ENCODE assay signal across 27 cellular contexts in genomic region chr18:76259012-76259568, GRCh38.
DNase-seq lines count a peak whose midpoint lies in the region; ATAC-seq and TF ChIP-seq lines count a peak whose summit lies in the region.
"Had no signal": no experiment of that assay in that cellular context is flagged by ENCODE, and none has a peak within 500 bp of the region (broad histone marks: within the 10 kb centered on the region; RNA-seq: fewer than 3 reads in every experiment).

No MANE protein-coding gene starts in this region.

- no peaks in the 10 kb centered on the region for H3K9me3 ChIP-seq in neuronal stem cell (replicated peaks in 1 of 2; ENCODE audit: control insufficient read depth in 2 of 2, insufficient read depth in 1 of 2, low read depth in 1 of 2, low read length in 2 of 2)
- no peaks in the 10 kb centered on the region for H3K9me3 ChIP-seq in CD4-positive, alpha-beta T cell (ENCODE audit: control insufficient read depth, low read length)
- H3K9me3 ChIP-seq: body of pancreas, testis had no signal

- CTCF ChIA-PET in BJ (lab: Yijun Ruan, JAX): interaction anchor here (0.7 to 4.3 kb wide), 6 partner anchors 10 to 1606 kb away, joined by 3 to 25 read pairs (median 5); no protein-coding TSS in a partner anchor
- CTCF ChIA-PET in CD4-positive, alpha-beta T cell (lab: Charles Lee): no interaction called here

- no peak overlapping the region for H3K27ac ChIP-seq in neuronal stem cell (replicated peaks; ENCODE audit: low read length)
- no peak overlapping the region for H3K27ac ChIP-seq in CD4-positive, alpha-beta T cell (ENCODE audit: low read depth, low read length)
- H3K27ac ChIP-seq: body of pancreas, coronary artery, SK-N-MC, VCaP had no signal

- H3K4me2 ChIP-seq in neuronal stem cell (ENCODE audit: insufficient read depth, low read length, poor library complexity, severe bottlenecking): no peak overlapping the region

- no peak for DNase-seq in BJ (ENCODE audit: low read depth)
- no peak for DNase-seq in HFFc6
- no peak for DNase-seq in fibroblast of pulmonary artery (ENCODE audit: low read depth)
- DNase-seq in neuronal stem cell (ENCODE audit: low spot score): no peak
- DNase-seq in CD4-positive, alpha-beta T cell: no peak
- DNase-seq in activated effector memory CD4-positive, alpha-beta T cell treated with anti-CD3 and anti-CD28 coated beads, Interleukin-2, amount 50 U/mL, for 16 hours: no peak
- DNase-seq: activated CD4-positive, alpha-beta T cell treated with anti-CD3 and anti-CD28 coated beads, Interleukin-2, amount 50 U/mL, for 4 hours; activated CD8-positive, alpha-beta memory T cell treated with anti-CD3 and anti-CD28 coated beads, Interleukin-2, amount 50 U/mL, for 48 hours; activated effector memory CD4-positive, alpha-beta T cell treated with Interleukin-2 at 50 U/mL for 16 hours; CD4-positive, alpha-beta memory T cell; natural killer cell; NCI-H1105; NCI-H2029 treated with DMSO at 0.1 percent for 48 hours; NCI-H510A treated with DMSO at 0.1 percent for 48 hours; posterior cingulate gyrus; small intestine; stimulated activated CD4-positive, alpha-beta T cell treated with anti-CD3 and anti-CD28 coated beads, Interleukin-2, amount 100 ng/mL, for 48 hours; stimulated activated naive B cell treated with anti-CD40 and anti-IgM and Interleukin-4, amounts not matched to agents 10 μg/mL and 1 μg/mL and 100 μg/mL, for 72 hours had no signal

- no peaks in the 10 kb centered on the region for H3K36me3 Mint-ChIP-seq in HFFc6 (ENCODE audit: low read depth)
- H3K36me3 Mint-ChIP-seq in CD4-positive, alpha-beta T cell (ENCODE audit: low read depth): no peaks in the 10 kb centered on the region
- H3K36me3 Mint-ChIP-seq: CD4-positive, alpha-beta memory T cell; mesothelial cell of epicardium; natural killer cell; stimulated activated naive B cell treated with anti-CD40 and anti-IgM and Interleukin-4, amounts not matched to agents 10 μg/mL and 1 μg/mL and 100 μg/mL, for 72 hours had no signal

- H3K79me1 ChIP-seq in neuronal stem cell (ENCODE audit: low read depth, low read length): no peaks in the 10 kb centered on the region

- no peak overlapping the region for H4K91ac ChIP-seq in neuronal stem cell (ENCODE audit: low read depth, low read length, poor library complexity)

- ATAC-seq in HG03159 (IDR thresholded peaks at IDR 0.05; ENCODE audit: unreplicated experiment) (no peak), HG02938 (IDR thresholded peaks at IDR 0.05; ENCODE audit: unreplicated experiment) (no peak)
- ATAC-seq in CD4-positive, alpha-beta T cell (ENCODE audit: poor library complexity): no peak
- ATAC-seq: left lobe of liver; natural killer cell; stimulated activated naive B cell treated with anti-CD40 and anti-IgM and Interleukin-4, amounts not matched to agents 10 μg/mL and 1 μg/mL and 100 μg/mL, for 72 hours had no signal

- H3K36me3 ChIP-seq in BJ (ENCODE audit: control insufficient read depth, insufficient read depth, low read length) (no peaks in the 10 kb centered on the region), neuronal stem cell (replicated peaks in 1 of 2; ENCODE audit: control insufficient read depth in 2 of 2, insufficient read depth in 2 of 2, low read length in 2 of 2) (no peaks in the 10 kb centered on the region)

- no peak overlapping the region for H3K23ac ChIP-seq in neuronal stem cell (ENCODE audit: low read depth, low read length, poor library complexity)

- TF ChIP-seq CTCF in BJ (IDR thresholded peaks at IDR 0.05; ENCODE audit: insufficient read depth, low read depth, low read length) (0 out of 2 replicates have a peak, but pooled peaks have one; percentile 18), HFFc6 (IDR thresholded peaks at IDR 0.05) (peak; percentile 38), fibroblast of pulmonary artery (IDR thresholded peaks at IDR 0.05; ENCODE audit: low read length, missing control alignments) (peak; percentile 4)
- no peak for TF ChIP-seq CTCF in CD4-positive, alpha-beta T cell (IDR thresholded peaks at IDR 0.05)

- H3K14ac ChIP-seq in neuronal stem cell (ENCODE audit: low read length): no peak overlapping the region

- no peak overlapping the region for H2BK5ac ChIP-seq in neuronal stem cell (ENCODE audit: low read length)

- POLR2A ChIA-PET in BJ (lab: Charles Lee): no interaction called here
- POLR2A ChIA-PET in CD4-positive, alpha-beta T cell (lab: Charles Lee): no interaction called here

- no peaks in the 10 kb centered on the region for H3K9me3 Mint-ChIP-seq in HFFc6
- no peaks in the 10 kb centered on the region for H3K9me3 Mint-ChIP-seq in CD4-positive, alpha-beta T cell
- H3K9me3 Mint-ChIP-seq: CD4-positive, alpha-beta memory T cell; mesothelial cell of epicardium; natural killer cell; stimulated activated naive B cell treated with anti-CD40 and anti-IgM and Interleukin-4, amounts not matched to agents 10 μg/mL and 1 μg/mL and 100 μg/mL, for 72 hours had no signal

- peaks cover 28 to 33% of the 10 kb centered on the region in 2 donors for H3K4me1 ChIP-seq in neuronal stem cell (ENCODE audit: control insufficient read depth in 2 of 2, insufficient read depth in 1 of 2, low read depth in 1 of 2, low read length in 2 of 2)
- H3K4me1 ChIP-seq: body of pancreas had no signal

- H3K4ac ChIP-seq in neuronal stem cell (ENCODE audit: low read length): no peak overlapping the region

- no peak overlapping the region for H2AK5ac ChIP-seq in neuronal stem cell (ENCODE audit: low read depth, low read length)

- H3K4me1 Mint-ChIP-seq in HFFc6 (ENCODE audit: low read depth): peaks cover 12% of the 10 kb centered on the region
- H3K4me1 Mint-ChIP-seq in CD4-positive, alpha-beta T cell (ENCODE audit: low read depth): peaks cover under 1% of the 10 kb centered on the region
- H3K4me1 Mint-ChIP-seq: CD4-positive, alpha-beta memory T cell; natural killer cell; stimulated activated naive B cell treated with anti-CD40 and anti-IgM and Interleukin-4, amounts not matched to agents 10 μg/mL and 1 μg/mL and 100 μg/mL, for 72 hours had no signal

- H3K18ac ChIP-seq in neuronal stem cell (ENCODE audit: low read length): peak overlapping the region; percentile 29

- H2AFZ ChIP-seq in neuronal stem cell (ENCODE audit: low read length): peak overlapping the region; percentile 53

- H2BK15ac ChIP-seq in neuronal stem cell (ENCODE audit: low read length): no peak overlapping the region

- H3K27me3 Mint-ChIP-seq in HFFc6 (ENCODE audit: insufficient read depth): peaks cover 20% of the 10 kb centered on the region
- peaks cover 9% of the 10 kb centered on the region for H3K27me3 Mint-ChIP-seq in CD4-positive, alpha-beta T cell

- peak overlapping the region; percentile 17 for H3K9ac ChIP-seq in neuronal stem cell (ENCODE audit: low read depth, low read length, poor library complexity)

- H4K8ac ChIP-seq in neuronal stem cell (ENCODE audit: low read depth, low read length): no peak overlapping the region

- H2BK12ac ChIP-seq in neuronal stem cell (ENCODE audit: low read length): no peak overlapping the region

- H3K4me3 ChIP-seq in BJ (ENCODE audit: low read depth, low read length): no peak overlapping the region
- H3K4me3 ChIP-seq in fibroblast of pulmonary artery (replicated peaks; ENCODE audit: low read depth, low read length): no peak overlapping the region
- H3K4me3 ChIP-seq in neuronal stem cell (ENCODE audit: low read length in 2 of 2): no peak overlapping the region
- H3K4me3 ChIP-seq: body of pancreas, coronary artery, SK-N-MC, testis had no signal

- no peak overlapping the region for H2BK120ac ChIP-seq in neuronal stem cell (ENCODE audit: low read depth, low read length)

- intact Hi-C loops in CD4-positive, alpha-beta T cell (cut with DNase I, micrococcal nuclease): no loop called here

- WGBS in neuronal stem cell (ENCODE audit: extremely low coverage in 2 of 2, insufficient read length in 2 of 2, insufficient replicate concordance in 1 of 2), 2 donors: no CpG with 5 or more reads among the region's 14 CpGs

- H3K27me3 ChIP-seq in BJ (ENCODE audit: control insufficient read depth, insufficient read depth, low read length) (peaks cover 9% of the 10 kb centered on the region), neuronal stem cell (ENCODE audit: control insufficient read depth in 3 of 3, insufficient read depth in 3 of 3, low read depth in 1 of 3, low read length in 3 of 3) (no peaks in the 10 kb centered on the region)
- no peaks in the 10 kb centered on the region for H3K27me3 ChIP-seq in CD4-positive, alpha-beta T cell (ENCODE audit: control insufficient read depth, insufficient read depth, low read length)
- H3K27me3 ChIP-seq: body of pancreas, testis had no signal

- H3K4me3 Mint-ChIP-seq in HFFc6: no peak overlapping the region
- no peak overlapping the region for H3K4me3 Mint-ChIP-seq in CD4-positive, alpha-beta T cell
- H3K4me3 Mint-ChIP-seq: CD4-positive, alpha-beta memory T cell; mesothelial cell of epicardium; natural killer cell; stimulated activated naive B cell treated with anti-CD40 and anti-IgM and Interleukin-4, amounts not matched to agents 10 μg/mL and 1 μg/mL and 100 μg/mL, for 72 hours had no signal

- H3K27ac Mint-ChIP-seq in HFFc6: no peak overlapping the region
- H3K27ac Mint-ChIP-seq in CD4-positive, alpha-beta T cell: no peak overlapping the region
- H3K27ac Mint-ChIP-seq: CD4-positive, alpha-beta memory T cell; mesothelial cell of epicardium; natural killer cell; stimulated activated naive B cell treated with anti-CD40 and anti-IgM and Interleukin-4, amounts not matched to agents 10 μg/mL and 1 μg/mL and 100 μg/mL, for 72 hours had no signal
